Comparison of ENCODE assay signal across 8 cellular contexts in the genomic region with DNA sequence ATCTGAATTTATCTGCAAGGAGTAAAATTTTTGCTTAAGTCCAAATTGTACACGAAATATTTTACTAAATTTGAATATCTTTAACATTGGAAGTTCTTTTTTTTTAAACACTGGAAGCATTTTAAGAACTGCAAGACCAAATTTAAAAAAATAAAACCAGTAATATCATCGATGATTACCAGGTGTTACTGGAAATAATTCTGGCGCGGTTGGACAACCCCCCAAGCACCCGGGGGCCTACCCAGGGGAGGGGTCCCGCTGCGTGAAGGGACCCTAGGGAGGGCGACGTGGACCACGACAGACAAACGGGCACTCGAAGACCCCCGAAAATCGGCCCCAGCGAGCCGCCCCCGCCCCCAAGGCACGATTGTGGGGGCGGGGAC. TPM values are rescaled to one million over a fixed set of nuclear protein-coding genes. Genes with fewer than 3 reads are reported as not detected.
DNase-seq lines count a peak whose midpoint lies in the region; FAIRE-seq and TF ChIP-seq lines count a peak whose summit lies in the region.

No MANE protein-coding gene starts in this region.

- intact Hi-C loops in CD14-positive monocyte (cut with micrococcal nuclease) = no loop called here

- TF ChIP-seq CTCF in CD14-positive monocyte (IDR thresholded peaks at IDR 0.05) = no peak
- TF ChIP-seq CTCF in endodermal cell (conservative IDR thresholded peaks at IDR 0.05) = no peak

- H3K36me3 Mint-ChIP-seq in CD14-positive monocyte = peaks cover 10 to 22% of the 10 kb centered on the region in 2 donors
- peaks cover 12% of the 10 kb centered on the region for H3K36me3 Mint-ChIP-seq in endodermal cell (ENCODE audit: low read depth)

- H3K27me3 ChIP-seq in endodermal cell (ENCODE audit: control insufficient read depth, insufficient read depth, low read length, poor library complexity, severe bottlenecking) (no peaks in the 10 kb centered on the region), neuron (ENCODE audit: insufficient read depth, low read length) (no peaks in the 10 kb centered on the region)

- no peak for FAIRE-seq in RCC 7860 (lab: Jason Lieb, UNC)

- H3K4me1 ChIP-seq in endodermal cell (ENCODE audit: control insufficient read depth, insufficient read depth, low read length) (peaks cover 7% of the 10 kb centered on the region), neuron (ENCODE audit: insufficient read depth, low read length) (peaks cover 19% of the 10 kb centered on the region)

- H3K27me3 Mint-ChIP-seq in CD14-positive monocyte (ENCODE audit: low read depth in 3 of 3) = peaks cover 0 to 2% (median 0%) of the 10 kb centered on the region in 3 donors
- no peaks in the 10 kb centered on the region for H3K27me3 Mint-ChIP-seq in endodermal cell (ENCODE audit: insufficient read depth)

- H3K36me3 ChIP-seq in endodermal cell (ENCODE audit: control insufficient read depth, insufficient read depth, low read length) (peaks cover 16% of the 10 kb centered on the region), neuron (ENCODE audit: insufficient read depth, low read length) (peaks cover 20% of the 10 kb centered on the region)

- peak overlapping the region in 5 of 7 donors; percentile 32 to 87 (median 76) for H3K27ac Mint-ChIP-seq in CD14-positive monocyte
- H3K27ac Mint-ChIP-seq in endodermal cell = no peak overlapping the region

- H3K4me3 ChIP-seq in endodermal cell (ENCODE audit: low read length) = peak overlapping the region; percentile 83
- peak overlapping the region; percentile 90 for H3K4me3 ChIP-seq in neuron (ENCODE audit: low read length)

- peaks cover 64% of the 10 kb centered on the region for H3K4me1 Mint-ChIP-seq in CD14-positive monocyte
- peaks cover 10% of the 10 kb centered on the region for H3K4me1 Mint-ChIP-seq in endodermal cell

- H3K9me3 Mint-ChIP-seq in CD14-positive monocyte (peaks cover 0 to 7% (median 0%) of the 10 kb centered on the region in 7 donors), endodermal cell (no peaks in the 10 kb centered on the region)

- H3K4me3 Mint-ChIP-seq in CD14-positive monocyte (peak overlapping the region; percentile 48 to 98), endodermal cell (peak overlapping the region; percentile 90)

- H3K9ac ChIP-seq in endodermal cell (ENCODE audit: extremely low read depth, low read length, poor library complexity, severe bottlenecking) = peak overlapping the region; percentile 69

- no peak for DNase-seq in CD14-positive monocyte (ENCODE audit: low spot score)
- peak; percentile 48 for DNase-seq in OCI-M1 (lab: John Stamatoyannopoulos, UW)
- DNase-seq in endodermal cell = no peak
- no peak for DNase-seq in AG08396 (ENCODE audit: low spot score)
- no peak for DNase-seq in COLO829 (ENCODE audit: low spot score)
- DNase-seq in RCC 7860 (ENCODE audit: low spot score) = no peak
- DNase-seq in COLO668 (lab: John Stamatoyannopoulos, UW; ENCODE audit: unreplicated experiment) = no peak

- H3K9me3 ChIP-seq in endodermal cell (ENCODE audit: control insufficient read depth, low read length) (no peaks in the 10 kb centered on the region), neuron (ENCODE audit: low read length) (no peaks in the 10 kb centered on the region)

- H2AFZ ChIP-seq in neuron (ENCODE audit: low read depth, low read length) = peak overlapping the region; percentile 88

- WGBS in endodermal cell (ENCODE audit: insufficient coverage in 1 of 2, insufficient read length in 1 of 2), 2 experiments = 4 to 17% methylated on average over 8 to 18 of the region's 19 CpGs

- no peak overlapping the region for H3K27ac ChIP-seq in endodermal cell (ENCODE audit: low read depth, low read length)

RNA-seq across cellular contexts. Expression of a gene that starts 12.6 kb away (rescaled TPM):
- polyA plus RNA-seq in CD14-positive monocyte = under 1 TPM; 0.38 to 0.50 TPM
- total RNA-seq in endodermal cell = under 1 TPM; 0.66 to 0.89 TPM
- not detected for polyA plus RNA-seq in endodermal cell (2013, experiment 1 of 2)
- not detected for polyA plus RNA-seq in endodermal cell (2013, experiment 2 of 2)

RNA-seq across cellular contexts. Expression of a gene that starts 13.1 kb away (rescaled TPM):
- polyA plus RNA-seq in CD14-positive monocyte = 1 to 10 TPM; 2.9 to 6.3 TPM
- not detected for total RNA-seq in endodermal cell
- polyA plus RNA-seq in endodermal cell (2013, experiment 1 of 2) = not detected
- 0.08 TPM for polyA plus RNA-seq in endodermal cell (2013, experiment 2 of 2)

RNA-seq across cellular contexts. Expression of a gene that starts 19.7 kb away (rescaled TPM):
- polyA plus RNA-seq in CD14-positive monocyte = not detected
- 10 to 100 TPM; 20.5 to 35.1 TPM for total RNA-seq in endodermal cell
- 4.8 TPM for polyA plus RNA-seq in endodermal cell (2013, experiment 1 of 2)
- polyA plus RNA-seq in endodermal cell (2013, experiment 2 of 2) = 5.6 TPM

RNA-seq across cellular contexts. Expression of a gene that starts 32.2 kb away (rescaled TPM):
- 10 to 100 TPM in 1 of 2 donors, 1 to 10 TPM in 1; 8.0 to 11.6 TPM for polyA plus RNA-seq in CD14-positive monocyte
- total RNA-seq in endodermal cell = 100 to 1,000 TPM; 126 to 132 TPM
- 147 TPM for polyA plus RNA-seq in endodermal cell (2013, experiment 1 of 2)
- 122 TPM for polyA plus RNA-seq in endodermal cell (2013, experiment 2 of 2)

RNA-seq across cellular contexts. Expression of a gene that starts 32.7 kb away (rescaled TPM):
- 10 to 100 TPM; 62.1 to 69.0 TPM for polyA plus RNA-seq in CD14-positive monocyte
- 100 to 1,000 TPM; 146 to 192 TPM for total RNA-seq in endodermal cell
- 103 TPM for polyA plus RNA-seq in endodermal cell (2013, experiment 1 of 2)
- polyA plus RNA-seq in endodermal cell (2013, experiment 2 of 2) = 96.8 TPM
